1 cellular context compared by ENCODE assay signal in genomic region chr3:140941434-140942220, GRCh38.
TF ChIP-seq lines count a peak whose summit lies in the region.

Gene SLC25A36, plus strand, starts transcription at chr3:140941836. Its CDS starts 219 bp downstream, at chr3:140942055.

TF ChIP-seq in HepG2, 621 proteins besides CTCF, POLR2A, EP300 and RAD21 (continued from another document and continues in another):
- TF ChIP-seq ZNF318 (CRISPR knock-in tag; IDR thresholded peaks at IDR 0.05): peak; percentile 92
- peak; percentile 74 for TF ChIP-seq ZNF883 (CRISPR knock-in tag; IDR thresholded peaks at IDR 0.05; ENCODE audit: not compliant biosample characterization)
- TF ChIP-seq ZSCAN31 (CRISPR knock-in tag; IDR thresholded peaks at IDR 0.05; ENCODE audit: low read depth): peak; percentile 83; the same call in 1 of the 2 replicates
- no peak for TF ChIP-seq ZNF101 (CRISPR knock-in tag; IDR thresholded peaks at IDR 0.05; ENCODE audit: borderline replicate concordance, low read depth)
- peak; percentile 78; the same call in 1 of the 2 replicates for TF ChIP-seq ELF4 (CRISPR knock-in tag; IDR thresholded peaks at IDR 0.05; ENCODE audit: borderline replicate concordance)
- TF ChIP-seq SOX6 (IDR thresholded peaks at IDR 0.05): no peak
- TF ChIP-seq SOX6 (CRISPR knock-in tag; IDR thresholded peaks at IDR 0.05): peak; percentile 91
- peak; percentile 95 for TF ChIP-seq ZFP36L2 (CRISPR knock-in tag; IDR thresholded peaks at IDR 0.05)
- peak; percentile 91; the same call in 1 of the 2 replicates for TF ChIP-seq ZNF17 (CRISPR knock-in tag; IDR thresholded peaks at IDR 0.05)
- TF ChIP-seq ZIK1 (CRISPR knock-in tag; IDR thresholded peaks at IDR 0.05; ENCODE audit: borderline replicate concordance, low read depth): peak; percentile 97; the same call in 1 of the 2 replicates
- no peak for TF ChIP-seq SNRNP70 (IDR thresholded peaks at IDR 0.05; ENCODE audit: low read depth, low read length)
- TF ChIP-seq ZNF740 (CRISPR knock-in tag; IDR thresholded peaks at IDR 0.05): no peak
- peak; percentile 71; the same call in 1 of the 2 replicates for TF ChIP-seq ESRRA (CRISPR knock-in tag; IDR thresholded peaks at IDR 0.05; ENCODE audit: low read depth)
- TF ChIP-seq IKZF4 (CRISPR knock-in tag; IDR thresholded peaks at IDR 0.05; ENCODE audit: borderline replicate concordance, low read depth, not compliant biosample characterization): peak; percentile 97
- peak; percentile 94 for TF ChIP-seq MEIS1 (CRISPR knock-in tag; IDR thresholded peaks at IDR 0.05; ENCODE audit: borderline replicate concordance)
- no peak for TF ChIP-seq GLMP (CRISPR knock-in tag; IDR thresholded peaks at IDR 0.05; ENCODE audit: borderline replicate concordance)
- peak; percentile 72; the same call in 1 of the 2 replicates for TF ChIP-seq PATZ1 (CRISPR knock-in tag; IDR thresholded peaks at IDR 0.05)
- 0 out of 2 replicates have a peak, but pooled peaks have one; percentile 39 for TF ChIP-seq ZNF333 (CRISPR knock-in tag; IDR thresholded peaks at IDR 0.05; ENCODE audit: borderline replicate concordance)
- peak; percentile 72 for TF ChIP-seq ISL2 (CRISPR knock-in tag; IDR thresholded peaks at IDR 0.05)
- TF ChIP-seq PRPF4 (IDR thresholded peaks at IDR 0.05; ENCODE audit: low read depth, low read length, poor library complexity, severe bottlenecking): no peak
- peak; percentile 96 for TF ChIP-seq MYPOP (CRISPR knock-in tag; IDR thresholded peaks at IDR 0.05)
- TF ChIP-seq ZNF138 (CRISPR knock-in tag; IDR thresholded peaks at IDR 0.05; ENCODE audit: low read depth): peak; percentile 95
- peak; percentile 84; the same call in 1 of the 2 replicates for TF ChIP-seq ZNF562 (CRISPR knock-in tag; IDR thresholded peaks at IDR 0.05; ENCODE audit: borderline replicate concordance)
- TF ChIP-seq FOSL1 (CRISPR knock-in tag; IDR thresholded peaks at IDR 0.05; ENCODE audit: borderline replicate concordance): 0 out of 2 replicates have a peak, but pooled peaks have one; percentile 5
- TF ChIP-seq ZNF574 (CRISPR knock-in tag; IDR thresholded peaks at IDR 0.05): peak; percentile 81
- TF ChIP-seq ZNF446 (CRISPR knock-in tag; IDR thresholded peaks at IDR 0.05): peak; percentile 85; the same call in 1 of the 2 replicates
- 0 out of 2 replicates have a peak, but pooled peaks have one; percentile 72 for TF ChIP-seq SETDB1 (CRISPR knock-in tag; IDR thresholded peaks at IDR 0.05; ENCODE audit: borderline replicate concordance)
- TF ChIP-seq JUNB (CRISPR knock-in tag; IDR thresholded peaks at IDR 0.05; ENCODE audit: borderline replicate concordance): peak; percentile 67
- peak; percentile 90 for TF ChIP-seq RXRB (CRISPR knock-in tag; IDR thresholded peaks at IDR 0.05; ENCODE audit: borderline replicate concordance)
- peak; percentile 27; the same call in 1 of the 2 replicates for TF ChIP-seq KDM6A (CRISPR knock-in tag; IDR thresholded peaks at IDR 0.05; ENCODE audit: low read depth)
- TF ChIP-seq GATAD2A (CRISPR knock-in tag; IDR thresholded peaks at IDR 0.05): peak; percentile 78
- TF ChIP-seq MIER2 (CRISPR knock-in tag; IDR thresholded peaks at IDR 0.05): peak; percentile 34; the same call in 1 of the 2 replicates
- TF ChIP-seq ZFP1 (CRISPR knock-in tag; IDR thresholded peaks at IDR 0.05): no peak
- 0 out of 2 replicates have a peak, but pooled peaks have one; percentile 27 for TF ChIP-seq ZC3H4 (CRISPR knock-in tag; IDR thresholded peaks at IDR 0.05; ENCODE audit: borderline replicate concordance)
- peak; percentile 92 for TF ChIP-seq ZNF609 (CRISPR knock-in tag; IDR thresholded peaks at IDR 0.05; ENCODE audit: borderline replicate concordance)
- no peak; the same call in 1 of the 2 replicates for TF ChIP-seq ZNF670 (CRISPR knock-in tag; IDR thresholded peaks at IDR 0.05; ENCODE audit: borderline replicate concordance)
- TF ChIP-seq ZNF674 (CRISPR knock-in tag; IDR thresholded peaks at IDR 0.05; ENCODE audit: low read depth): 0 out of 2 replicates have a peak, but pooled peaks have one; percentile 26
- TF ChIP-seq BORCS8-MEF2B (CRISPR knock-in tag; IDR thresholded peaks at IDR 0.05): peak; percentile 83
- TF ChIP-seq NFKB2 (CRISPR knock-in tag; IDR thresholded peaks at IDR 0.05; ENCODE audit: borderline replicate concordance): peak; percentile 99
- peak; percentile 98 for TF ChIP-seq ZNF232 (CRISPR knock-in tag; IDR thresholded peaks at IDR 0.05; ENCODE audit: borderline replicate concordance)
